In genomic region chrX:115112411-115112810, GRCh38 we compare ENCODE assay signal across 17 cellular contexts.
DNase-seq lines count a peak whose midpoint lies in the region; ATAC-seq, FAIRE-seq and TF ChIP-seq lines count a peak whose summit lies in the region.
"Had no signal": no experiment of that assay in that cellular context is flagged by ENCODE, and none has a peak within 500 bp of the region (broad histone marks: within the 10 kb centered on the region; RNA-seq: fewer than 3 reads in every experiment).

No MANE protein-coding gene starts in this region.

- TF ChIP-seq CTCF in fibroblast of the aortic adventitia (IDR thresholded peaks at IDR 0.05; ENCODE audit: insufficient read depth, low read length): no peak

- no peaks in the 10 kb centered on the region for H3K9me3 ChIP-seq in GM23248 (ENCODE audit: low read depth)
- H3K9me3 ChIP-seq: BE2C had no signal

- H3K4me1 ChIP-seq in GM23248 (ENCODE audit: insufficient read depth): peaks cover 12% of the 10 kb centered on the region
- H3K4me1 ChIP-seq: BE2C had no signal

- no peaks in the 10 kb centered on the region for H4K20me1 ChIP-seq in GM23248 (ENCODE audit: insufficient read depth)

- ATAC-seq in HG02571 (IDR thresholded peaks at IDR 0.05; ENCODE audit: unreplicated experiment): no peak

- no peaks in the 10 kb centered on the region for H3K27me3 ChIP-seq in GM23248 (replicated peaks; ENCODE audit: insufficient read depth)
- H3K27me3 ChIP-seq: BE2C had no signal

- no peak overlapping the region for H3K9ac ChIP-seq in GM23248

- in situ Hi-C loops in GM23248 (cut with MboI): no loop called here

- H3K79me2 ChIP-seq in GM23248 (ENCODE audit: insufficient read depth): no peaks in the 10 kb centered on the region

- peak; percentile 58 for FAIRE-seq in colon (lab: Jason Lieb, UNC)
- FAIRE-seq: GM12891 had no signal

- no peaks in the 10 kb centered on the region for H3K36me3 ChIP-seq in GM23248 (ENCODE audit: low read depth)
- H3K36me3 ChIP-seq: BE2C had no signal

- H3K9me2 ChIP-seq in GM23248 (ENCODE audit: insufficient read depth): no peaks in the 10 kb centered on the region

- peak; percentile 21 for DNase-seq in GM23248
- DNase-seq in fibroblast of the aortic adventitia (ENCODE audit: low read depth): peak; percentile 11
- DNase-seq in hypothalamus (lab: John Stamatoyannopoulos, UW): no peak
- DNase-seq in midbrain (lab: John Stamatoyannopoulos, UW): no peak
- DNase-seq: BE2C; C1 segment of cervical spinal cord; CD4-positive, CD25-positive, alpha-beta regulatory T cell; CD8-positive, alpha-beta memory T cell; COR-L47; DMS 273 treated with DMSO at 0.1 percent for 48 hours; DMS53; DND-41; GOT3; H7 had no signal

- peak overlapping the region; percentile 11 for H3K4me2 ChIP-seq in GM23248 (ENCODE audit: unreplicated experiment)

- no peaks in the 10 kb centered on the region for H3F3A ChIP-seq in GM23248 (ENCODE audit: insufficient read depth)

- H2AFZ ChIP-seq in GM23248: no peak overlapping the region

- no peak overlapping the region for H3K27ac ChIP-seq in GM23248

- H3K4me3 ChIP-seq in GM23248 (no peak overlapping the region), fibroblast of the aortic adventitia (ENCODE audit: low read depth, low read length) (no peak overlapping the region)

Comparison
In these comparisons a context has a peak if more than half of its experiments do, and no peak if none do; other contexts are left out.
1. DNase-seq: peak in GM23248 (single experiment) and fibroblast of the aortic adventitia (single experiment); none in hypothalamus (0 of 51) and midbrain (single experiment).